Comparison of ENCODE assay signal across 1 cellular context in genomic region chr6:33314943-33315752, GRCh38.
TF ChIP-seq lines count a peak whose summit lies in the region.

No MANE protein-coding gene starts in this region.

TF ChIP-seq in GM12878, 131 proteins besides CTCF, POLR2A, EP300 and RAD21:
- TF ChIP-seq HDGF (IDR thresholded peaks at IDR 0.05) (0 out of 2 replicates have a peak, but pooled peaks have one; percentile 17), BHLHE40 (IDR thresholded peaks at IDR 0.05; ENCODE audit: borderline replicate concordance in 1 of 2, low read depth in 2 of 2, low read length in 1 of 2) (peak; percentile 32 to 73; a peak in 2 of 4 replicates), KLF5 (IDR thresholded peaks at IDR 0.05; ENCODE audit: partially characterized antibody) (no peak), EGR1 (IDR thresholded peaks at IDR 0.05; ENCODE audit: borderline replicate concordance in 1 of 2, low read depth in 2 of 2, low read length in 2 of 2) (0 out of 3 replicates have a peak, but pooled peaks of 1 of the 2 experiments have one; percentile 24), DPF2 (IDR thresholded peaks at IDR 0.05) (no peak), RB1 (IDR thresholded peaks at IDR 0.05; ENCODE audit: borderline replicate concordance) (no peak)
- TF ChIP-seq, protein P1, sequence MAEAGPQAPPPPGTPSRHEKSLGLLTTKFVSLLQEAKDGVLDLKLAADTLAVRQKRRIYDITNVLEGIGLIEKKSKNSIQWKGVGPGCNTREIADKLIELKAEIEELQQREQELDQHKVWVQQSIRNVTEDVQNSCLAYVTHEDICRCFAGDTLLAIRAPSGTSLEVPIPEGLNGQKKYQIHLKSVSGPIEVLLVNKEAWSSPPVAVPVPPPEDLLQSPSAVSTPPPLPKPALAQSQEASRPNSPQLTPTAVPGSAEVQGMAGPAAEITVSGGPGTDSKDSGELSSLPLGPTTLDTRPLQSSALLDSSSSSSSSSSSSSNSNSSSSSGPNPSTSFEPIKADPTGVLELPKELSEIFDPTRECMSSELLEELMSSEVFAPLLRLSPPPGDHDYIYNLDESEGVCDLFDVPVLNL (IDR thresholded peaks at IDR 0.05; ENCODE audit: low read depth, low read length) = no peak
TF ChIP-seq in GM12878: peak in this region for 3.
